Comparison of ENCODE assay signal across 2 cellular contexts in the genomic region with DNA sequence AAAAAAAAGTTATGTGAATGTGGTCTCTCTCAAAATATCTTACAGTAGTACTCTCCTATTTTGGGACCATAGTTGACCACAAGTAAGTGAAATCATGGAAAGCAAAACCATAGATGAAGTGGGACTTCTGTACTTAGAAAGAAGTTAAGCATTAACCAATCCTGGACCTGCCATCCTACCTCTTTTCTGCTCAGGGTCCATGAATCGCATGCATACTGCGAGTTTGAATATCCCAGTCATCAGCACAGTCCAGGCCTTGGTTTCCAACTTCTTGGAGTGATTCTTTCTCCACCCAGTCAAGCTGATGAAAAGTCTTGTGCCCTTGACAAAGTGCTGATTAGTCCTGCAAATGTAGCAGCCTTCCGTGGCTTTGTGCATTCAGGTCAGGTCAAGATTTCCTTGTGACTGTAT.
A peak's percentile ranks its signal among the peaks of the same experiment; 100 is the strongest.
TF ChIP-seq lines count a peak whose summit lies in the region.

No MANE protein-coding gene starts in this region.

TF ChIP-seq in IMR-90, 13 proteins besides CTCF, POLR2A, EP300 and RAD21:
- TF ChIP-seq CEBPB (IDR thresholded peaks at IDR 0.05; ENCODE audit: low read depth, low read length): no peak
- TF ChIP-seq, protein P1, sequence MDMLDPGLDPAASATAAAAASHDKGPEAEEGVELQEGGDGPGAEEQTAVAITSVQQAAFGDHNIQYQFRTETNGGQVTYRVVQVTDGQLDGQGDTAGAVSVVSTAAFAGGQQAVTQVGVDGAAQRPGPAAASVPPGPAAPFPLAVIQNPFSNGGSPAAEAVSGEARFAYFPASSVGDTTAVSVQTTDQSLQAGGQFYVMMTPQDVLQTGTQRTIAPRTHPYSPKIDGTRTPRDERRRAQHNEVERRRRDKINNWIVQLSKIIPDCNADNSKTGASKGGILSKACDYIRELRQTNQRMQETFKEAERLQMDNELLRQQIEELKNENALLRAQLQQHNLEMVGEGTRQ (IDR thresholded peaks at IDR 0.05; ENCODE audit: low read depth, low read length): no peak
- no peak for TF ChIP-seq SMC3 (IDR thresholded peaks at IDR 0.05; ENCODE audit: low read depth, low read length)
- TF ChIP-seq, protein P2, sequence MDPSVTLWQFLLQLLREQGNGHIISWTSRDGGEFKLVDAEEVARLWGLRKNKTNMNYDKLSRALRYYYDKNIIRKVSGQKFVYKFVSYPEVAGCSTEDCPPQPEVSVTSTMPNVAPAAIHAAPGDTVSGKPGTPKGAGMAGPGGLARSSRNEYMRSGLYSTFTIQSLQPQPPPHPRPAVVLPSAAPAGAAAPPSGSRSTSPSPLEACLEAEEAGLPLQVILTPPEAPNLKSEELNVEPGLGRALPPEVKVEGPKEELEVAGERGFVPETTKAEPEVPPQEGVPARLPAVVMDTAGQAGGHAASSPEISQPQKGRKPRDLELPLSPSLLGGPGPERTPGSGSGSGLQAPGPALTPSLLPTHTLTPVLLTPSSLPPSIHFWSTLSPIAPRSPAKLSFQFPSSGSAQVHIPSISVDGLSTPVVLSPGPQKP (IDR thresholded peaks at IDR 0.05; ENCODE audit: borderline replicate concordance, low read depth, low read length): no peak
- TF ChIP-seq CHD1 (IDR thresholded peaks at IDR 0.05; ENCODE audit: low read depth, low read length): no peak
- TF ChIP-seq MXI1 (IDR thresholded peaks at IDR 0.05; ENCODE audit: borderline replicate concordance, low read depth, low read length): no peak
- no peak for TF ChIP-seq MAFK (IDR thresholded peaks at IDR 0.05; ENCODE audit: low read depth, low read length)
- no peak for TF ChIP-seq BHLHE40 (IDR thresholded peaks at IDR 0.05; ENCODE audit: low read depth, low read length)
- TF ChIP-seq NFE2L2 (IDR thresholded peaks at IDR 0.05; ENCODE audit: low read depth, low read length): no peak

TF ChIP-seq in GM12878, 131 proteins besides CTCF, POLR2A, EP300 and RAD21:
- TF ChIP-seq, protein P3, sequence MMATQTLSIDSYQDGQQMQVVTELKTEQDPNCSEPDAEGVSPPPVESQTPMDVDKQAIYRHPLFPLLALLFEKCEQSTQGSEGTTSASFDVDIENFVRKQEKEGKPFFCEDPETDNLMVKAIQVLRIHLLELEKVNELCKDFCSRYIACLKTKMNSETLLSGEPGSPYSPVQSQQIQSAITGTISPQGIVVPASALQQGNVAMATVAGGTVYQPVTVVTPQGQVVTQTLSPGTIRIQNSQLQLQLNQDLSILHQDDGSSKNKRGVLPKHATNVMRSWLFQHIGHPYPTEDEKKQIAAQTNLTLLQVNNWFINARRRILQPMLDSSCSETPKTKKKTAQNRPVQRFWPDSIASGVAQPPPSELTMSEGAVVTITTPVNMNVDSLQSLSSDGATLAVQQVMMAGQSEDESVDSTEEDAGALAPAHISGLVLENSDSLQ (IDR thresholded peaks at IDR 0.05): no peak
- 0 out of 2 replicates have a peak, but pooled peaks have one; percentile 26 for TF ChIP-seq ATF7 (IDR thresholded peaks at IDR 0.05; ENCODE audit: low read depth)
